Comparison of ENCODE assay signal across 8 cellular contexts in genomic region chr6:122790740-122791679, GRCh38. TPM values are rescaled to one million over a fixed set of nuclear protein-coding genes. Genes with fewer than 3 reads are reported as not detected.
A peak's percentile ranks its signal among the peaks of the same experiment; 100 is the strongest.
DNase-seq lines count a peak whose midpoint lies in the region; ATAC-seq, FAIRE-seq and TF ChIP-seq lines count a peak whose summit lies in the region.

No MANE protein-coding gene starts in this region.

- no peak overlapping the region for H3K27ac Mint-ChIP-seq in CD8-positive, alpha-beta T cell

- H3K9me3 ChIP-seq in Panc1 (ENCODE audit: control insufficient read depth, insufficient read depth, low read depth, low read length): no peaks in the 10 kb centered on the region
- H3K9me3 ChIP-seq in fibroblast of lung (ENCODE audit: control insufficient read depth, insufficient read depth, low read depth, low read length): no peaks in the 10 kb centered on the region
- no peaks in the 10 kb centered on the region for H3K9me3 ChIP-seq in pancreas
- H3K9me3 ChIP-seq in CD8-positive, alpha-beta T cell (ENCODE audit: low read length): no peaks in the 10 kb centered on the region

- H3K36me3 ChIP-seq in Panc1 (ENCODE audit: control insufficient read depth, insufficient read depth, low read length) (no peaks in the 10 kb centered on the region), fibroblast of lung (ENCODE audit: control insufficient read depth, insufficient read depth, low read length) (no peaks in the 10 kb centered on the region), pancreas (no peaks in the 10 kb centered on the region)
- no peaks in the 10 kb centered on the region for H3K36me3 ChIP-seq in CD8-positive, alpha-beta T cell (ENCODE audit: insufficient read depth, low read length)

- peaks cover 14% of the 10 kb centered on the region for H3K4me1 Mint-ChIP-seq in CD8-positive, alpha-beta T cell (ENCODE audit: low read depth)

- in situ Hi-C loops in Panc1 (cut with HindIII; ENCODE audit: low pct_unique_long_range_greater_than_20kb, low sequenced_read_pairs): no loop called here

- peak overlapping the region; percentile 79 for H3K4me2 ChIP-seq in fibroblast of lung (ENCODE audit: extremely low read depth, insufficient read depth, low read length)

- H3K27ac ChIP-seq in Panc1 (ENCODE audit: low read length) (no peak overlapping the region; the same call in 1 of the 2 replicates), fibroblast of lung (ENCODE audit: insufficient read depth, low read length) (no peak overlapping the region), pancreas (peak overlapping the region; percentile 99 to 100 (median 99))
- no peak overlapping the region for H3K27ac ChIP-seq in CD8-positive, alpha-beta T cell (ENCODE audit: low read depth, low read length)

- 26 to 31% methylated on average over 10 of the region's 10 CpGs for WGBS in pancreas, 2 donors

- no peak overlapping the region for H3K4me3 Mint-ChIP-seq in CD8-positive, alpha-beta T cell

- H4K20me1 ChIP-seq in fibroblast of lung (ENCODE audit: control insufficient read depth, extremely low read depth, insufficient read depth, low read length): no peaks in the 10 kb centered on the region

- H3K4me3 ChIP-seq in Panc1 (ENCODE audit: low read depth in 2 of 2, low read length in 2 of 2) (peak overlapping the region; percentile 65 to 70; a peak in 3 of 4 replicates), fibroblast of lung (replicated peaks in 1 of 4; ENCODE audit: control extremely low read depth in 1 of 4, insufficient read depth in 1 of 4, low read depth in 3 of 4, low read length in 4 of 4) (peak overlapping the region; percentile 75 to 92 (median 86)), pancreas (peak overlapping the region in 2 of 4 donors; percentile 78 to 83)
- no peak overlapping the region for H3K4me3 ChIP-seq in CD8-positive, alpha-beta T cell (ENCODE audit: low read depth, low read length)

- H3K9ac ChIP-seq in fibroblast of lung (ENCODE audit: insufficient read depth, low read length): no peak overlapping the region

- no peaks in the 10 kb centered on the region for H3K36me3 Mint-ChIP-seq in CD8-positive, alpha-beta T cell

- ATAC-seq in GM21390 (IDR thresholded peaks at IDR 0.05; ENCODE audit: unreplicated experiment) (peak; percentile 2), Panc1 (no peak), pancreas (peak; percentile 8 to 35 (median 13)), HG02884 (IDR thresholded peaks at IDR 0.05; ENCODE audit: unreplicated experiment) (no peak)
- ATAC-seq in CD8-positive, alpha-beta T cell: no peak

- H3K27me3 ChIP-seq in Panc1 (ENCODE audit: control insufficient read depth, insufficient read depth, low read length) (peaks cover 4% of the 10 kb centered on the region; the same call in 1 of the 2 replicates), fibroblast of lung (ENCODE audit: control insufficient read depth, insufficient read depth, low read length) (no peaks in the 10 kb centered on the region), pancreas (no peaks in the 10 kb centered on the region)
- H3K27me3 ChIP-seq in CD8-positive, alpha-beta T cell (ENCODE audit: insufficient read depth, low read length): peaks cover 11% of the 10 kb centered on the region

- peaks cover 5% of the 10 kb centered on the region for H3K79me2 ChIP-seq in fibroblast of lung (ENCODE audit: control insufficient read depth, insufficient read depth, low read length)

- intact Hi-C loops in Panc1 (cut with micrococcal nuclease; ENCODE audit: unreplicated experiment): no loop called here
- intact Hi-C loops in pancreas (cut with DNase I): no loop called here
- intact Hi-C loops in CD8-positive, alpha-beta T cell (cut with DNase I, micrococcal nuclease): no loop called here

- peaks cover 9% of the 10 kb centered on the region; the same call in 1 of the 2 replicates for H3K4me1 ChIP-seq in Panc1 (ENCODE audit: control insufficient read depth, insufficient read depth, low read length)
- peaks cover 6% of the 10 kb centered on the region for H3K4me1 ChIP-seq in fibroblast of lung (ENCODE audit: control insufficient read depth, extremely low read depth, insufficient read depth, low read length)
- H3K4me1 ChIP-seq in pancreas: peaks cover 21 to 39% (median 38%) of the 10 kb centered on the region in 3 donors
- H3K4me1 ChIP-seq in CD8-positive, alpha-beta T cell (ENCODE audit: insufficient read depth, low read length): peaks cover 8% of the 10 kb centered on the region

- FAIRE-seq in pancreas (lab: Jason Lieb, UNC): no peak

- no TSS peak for BruUV-seq in Panc1 (replicated peaks; lab: Mats Ljungman, UMichigan)

- CTCF ChIA-PET in Panc1 (lab: Charles Lee): no interaction called here
- CTCF ChIA-PET in CD8-positive, alpha-beta T cell (lab: Charles Lee): no interaction called here

- H2AFZ ChIP-seq in fibroblast of lung (ENCODE audit: low read length): no peak overlapping the region

- H3K27me3 Mint-ChIP-seq in CD8-positive, alpha-beta T cell (ENCODE audit: low read depth): peaks cover 43% of the 10 kb centered on the region

- H3K9me3 Mint-ChIP-seq in CD8-positive, alpha-beta T cell: no peaks in the 10 kb centered on the region

- POLR2A ChIA-PET in Panc1 (lab: Charles Lee): no interaction called here
- POLR2A ChIA-PET in CD8-positive, alpha-beta T cell (lab: Charles Lee): no interaction called here

- TF ChIP-seq CTCF in Panc1 (IDR thresholded peaks at IDR 0.05) (no peak), fibroblast of lung (conservative IDR thresholded peaks at IDR 0.05 in 1 of 2, IDR thresholded peaks at IDR 0.05 in 1 of 2; ENCODE audit: low read depth in 1 of 2, low read length in 2 of 2) (no peak), pancreas (IDR thresholded peaks at IDR 0.05) (no peak)
- no peak for TF ChIP-seq CTCF in CD8-positive, alpha-beta T cell (IDR thresholded peaks at IDR 0.05)

- DNase-seq in Panc1 (ENCODE audit: low read depth, low spot score) (peak; percentile 35), fibroblast of lung (ENCODE audit: low read depth in 2 of 2) (peak in 1 of 2 donors; percentile 68), pancreas (peak in 1 of 6 donors; percentile 25)
- no peak for DNase-seq in CD8-positive, alpha-beta T cell
- DNase-seq in effector CD8-positive, alpha-beta T cell (lab: John Stamatoyannopoulos, UW): no peak
- no peak for DNase-seq in stimulated activated CD4-positive, alpha-beta T cell treated with anti-CD3 and anti-CD28 coated beads, Interleukin-15, amount 100 ng/mL, for 24 hours

RNA-seq across cellular contexts. Expression of gene SMPDL3A, which starts 2.0 kb away (rescaled TPM):
- 1.8 TPM for total RNA-seq in Panc1 (2021; ENCODE audit: unreplicated experiment)
- 2.2 TPM for polyA plus RNA-seq in Panc1 (2012; ENCODE audit: insufficient read length)
- 19.8 and 51.4 TPM in 2 replicates for total RNA-seq in fibroblast of lung
- polyA plus RNA-seq in fibroblast of lung: 29.7 and 30.5 TPM in 2 replicates
- polyA plus RNA-seq in fibroblast of lung (2012): 16.6 and 19.6 TPM in 2 replicates
- 2.9 and 3.6 TPM in 2 replicates for polyA minus RNA-seq in fibroblast of lung (ENCODE audit: low replicate concordance)
- 10 to 100 TPM in 4 of 6 donors, 1 to 10 TPM in 2; 8.7 to 12.6 (median 10.6) TPM for total RNA-seq in pancreas
- polyA plus RNA-seq in pancreas: 10 to 100 TPM in 1 of 2 donors, 1 to 10 TPM in 1; 7.4 to 19.8 TPM
- total RNA-seq in CD8-positive, alpha-beta T cell: not detected

RNA-seq across cellular contexts. Expression of gene FABP7, which starts 11.5 kb away (rescaled TPM):
- total RNA-seq in Panc1 (2021; ENCODE audit: unreplicated experiment) (not detected), fibroblast of lung (not detected in 2 replicates), pancreas (not detected)
- polyA plus RNA-seq in Panc1 (2012; ENCODE audit: insufficient read length): not detected
- polyA plus RNA-seq in fibroblast of lung (not detected in 2 replicates), pancreas (not detected)
- polyA plus RNA-seq in fibroblast of lung (2012): not detected in 2 replicates
- polyA minus RNA-seq in fibroblast of lung (ENCODE audit: low replicate concordance): not detected in 2 replicates
- not detected for total RNA-seq in CD8-positive, alpha-beta T cell

Comparison
In these comparisons a context has a peak if more than half of its experiments do, and no peak if none do; other contexts are left out.
1. ATAC-seq: peak in GM21390 (single experiment) and pancreas (4 of 4); none in Panc1 (single experiment), HG02884 (single experiment) and CD8-positive, alpha-beta T cell (single experiment).
2. H3K27ac ChIP-seq: peak in pancreas (4 of 4); none in Panc1 (single experiment), fibroblast of lung (single experiment) and CD8-positive, alpha-beta T cell (single experiment).